In the genomic region with DNA sequence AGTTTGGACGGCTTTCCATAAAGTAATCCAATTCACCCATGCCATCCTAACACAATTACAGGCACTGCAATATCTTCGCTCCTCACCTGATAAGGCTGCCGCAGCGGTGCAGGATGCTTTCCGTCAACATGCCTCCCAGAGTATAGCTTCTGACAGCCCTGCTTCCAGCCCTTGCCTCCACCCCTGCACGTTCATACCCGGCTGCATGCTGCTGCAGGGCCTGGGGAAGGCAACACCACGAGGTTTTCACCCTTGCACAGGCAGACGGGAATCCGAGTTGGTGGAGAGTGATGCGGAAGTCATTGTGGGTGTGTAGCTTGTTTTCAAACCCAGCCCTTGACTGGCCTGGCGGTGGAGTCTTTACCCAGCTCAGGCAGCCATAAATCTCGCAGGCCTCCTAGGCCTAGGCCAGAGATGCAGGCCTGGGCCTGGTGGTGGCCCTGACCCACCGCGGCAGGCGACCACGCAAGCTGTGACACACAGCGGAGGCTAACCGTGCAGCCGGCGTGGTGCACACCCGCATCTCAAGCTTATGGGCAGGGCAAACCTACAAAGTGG, we compare ENCODE assay signal across 19 cellular contexts. TPM values are rescaled to one million over a fixed set of nuclear protein-coding genes. Genes with fewer than 3 reads are reported as not detected.
DNase-seq lines count a peak whose midpoint lies in the region; ATAC-seq and TF ChIP-seq lines count a peak whose summit lies in the region.
"Had no signal": no experiment of that assay in that cellular context is flagged by ENCODE, and none has a peak within 500 bp of the region (broad histone marks: within the 10 kb centered on the region; RNA-seq: fewer than 3 reads in every experiment).

No MANE protein-coding gene starts in this region.

- ATAC-seq in Right ventricle myocardium inferior (no peak), upper lobe of right lung (peak; percentile 28)
- ATAC-seq: A549 had no signal

- H3K4me1 ChIP-seq in osteoblast (ENCODE audit: insufficient read depth, low read length), result peaks cover 82% of the 10 kb centered on the region
- H3K4me1 ChIP-seq in upper lobe of right lung, result no peaks in the 10 kb centered on the region

- H3K27me3 ChIP-seq in osteoblast (ENCODE audit: insufficient read depth, low read length), result no peaks in the 10 kb centered on the region
- H3K27me3 ChIP-seq in upper lobe of right lung, result peaks cover 61% of the 10 kb centered on the region

- intact Hi-C loops in cardiac septum (cut with DNase I), result no loop called here
- intact Hi-C loops in Right ventricle myocardium inferior (cut with DNase I), result no loop called here
- intact Hi-C loops in upper lobe of right lung (cut with DNase I), result no loop called here

- TF ChIP-seq CTCF in fibroblast of the aortic adventitia (IDR thresholded peaks at IDR 0.05; ENCODE audit: insufficient read depth, low read length) (no peak), osteoblast (IDR thresholded peaks at IDR 0.05; ENCODE audit: extremely low read depth, low read depth, low read length) (no peak), upper lobe of right lung (IDR thresholded peaks at IDR 0.05) (no peak)

- no peak overlapping the region for H2AFZ ChIP-seq in osteoblast (ENCODE audit: low read length)

- peaks cover 83% of the 10 kb centered on the region for H3K79me2 ChIP-seq in osteoblast (ENCODE audit: insufficient read depth, low read length)

- H3K36me3 ChIP-seq in osteoblast (ENCODE audit: insufficient read depth, low read length) (no peaks in the 10 kb centered on the region), upper lobe of right lung (no peaks in the 10 kb centered on the region)

- peak overlapping the region; percentile 75 for H3K4me2 ChIP-seq in osteoblast (ENCODE audit: insufficient read depth, low read length)
- H3K4me2 ChIP-seq: A549 had no signal

- H3K9me3 ChIP-seq in osteoblast (ENCODE audit: low read depth, low read length) (no peaks in the 10 kb centered on the region), upper lobe of right lung (no peaks in the 10 kb centered on the region)
- H3K9me3 ChIP-seq: A549 had no signal

- H3K4me3 ChIP-seq in fibroblast of the aortic adventitia (ENCODE audit: low read depth, low read length), result no peak overlapping the region
- H3K4me3 ChIP-seq in osteoblast (ENCODE audit: insufficient read depth, low read length), result no peak overlapping the region
- no peak overlapping the region for H3K4me3 ChIP-seq in upper lobe of right lung
- H3K4me3 ChIP-seq: A549, lung, smooth muscle cell had no signal

- H4K20me1 ChIP-seq in osteoblast (ENCODE audit: insufficient read depth, low read length), result peaks cover 5% of the 10 kb centered on the region

- H3K27ac ChIP-seq in osteoblast (ENCODE audit: low read depth, low read length), result peak overlapping the region; percentile 76
- no peak overlapping the region for H3K27ac ChIP-seq in upper lobe of right lung
- H3K27ac ChIP-seq: A549 had no signal

- peak; percentile 67 for DNase-seq in cardiac septum (ENCODE audit: low spot score)
- DNase-seq in Right ventricle myocardium inferior (ENCODE audit: missing footprints), result no peak
- peak; percentile 13 for DNase-seq in fibroblast of the aortic adventitia (ENCODE audit: low read depth)
- DNase-seq in osteoblast (ENCODE audit: insufficient read length, low spot score, missing footprints), result peak; percentile 18
- no peak for DNase-seq in upper lobe of right lung
- no peak for DNase-seq in NCI-H1105 (lab: John Stamatoyannopoulos, UW)
- DNase-seq in NCI-H2196 treated with DMSO at 0.1 percent for 48 hours (lab: John Stamatoyannopoulos, UW; ENCODE audit: unreplicated experiment), result no peak
- no peak for DNase-seq in 8988T
- DNase-seq: activated naive CD8-positive, alpha-beta T cell treated with anti-CD3 and anti-CD28 coated beads for 36 hours; C1 segment of cervical spinal cord; Calu3; endodermal cell; HFFc6; NCI-H69; stimulated activated CD4-positive, alpha-beta T cell treated with anti-CD3 and anti-CD28 coated beads, Interleukin-4, amount 100 ng/mL, for 4 hours; T-helper 1 cell had no signal

RNA-seq across cellular contexts. Expression of a gene that starts 12.7 kb away (rescaled TPM):
- total RNA-seq in cardiac septum (5.8 TPM), Right ventricle myocardium inferior (7.9 TPM), fibroblast of the aortic adventitia (ENCODE audit: low replicate concordance) (5.2 and 14.7 TPM in 2 replicates), osteoblast (31.8 and 35.4 TPM in 2 replicates), upper lobe of right lung (0.20 TPM)
- total RNA-seq: activated naive CD8-positive, alpha-beta T cell treated with anti-CD3 and anti-CD28 coated beads for 36 hours; Calu3; smooth muscle cell had no signal

Comparison
In these comparisons a context has a peak if more than half of its experiments do, and no peak if none do; other contexts are left out.
1. DNase-seq: peak in cardiac septum (single experiment), fibroblast of the aortic adventitia (single experiment) and osteoblast (single experiment); none in Right ventricle myocardium inferior (single experiment), upper lobe of right lung (single experiment), NCI-H1105 (single experiment), NCI-H2196 treated with DMSO at 0.1 percent for 48 hours (single experiment) and 8988T (single experiment).